ENCODE assay signal across 1 cellular context in genomic region chr1:62237950-62238374, GRCh38.
TF ChIP-seq lines count a peak whose summit lies in the region.

No MANE protein-coding gene starts in this region.

TF ChIP-seq in HepG2, 621 proteins besides CTCF, POLR2A, EP300 and RAD21 (continued from another document):
- TF ChIP-seq PRDM10 (CRISPR knock-in tag; IDR thresholded peaks at IDR 0.05; ENCODE audit: low read depth), result no peak
- no peak for TF ChIP-seq CSRNP1 (CRISPR knock-in tag; IDR thresholded peaks at IDR 0.05)
- no peak for TF ChIP-seq HOXA9 (CRISPR knock-in tag; IDR thresholded peaks at IDR 0.05; ENCODE audit: borderline replicate concordance)
- TF ChIP-seq ZNF784 (CRISPR knock-in tag; IDR thresholded peaks at IDR 0.05; ENCODE audit: borderline replicate concordance), result no peak
- no peak; the same call in 1 of the 2 replicates for TF ChIP-seq ZNF747 (CRISPR knock-in tag; IDR thresholded peaks at IDR 0.05; ENCODE audit: borderline replicate concordance)
- peak; percentile 93; the same call in 1 of the 2 replicates for TF ChIP-seq ATM (IDR thresholded peaks at IDR 0.05; ENCODE audit: borderline replicate concordance)
- TF ChIP-seq ZNF615 (CRISPR knock-in tag; IDR thresholded peaks at IDR 0.05; ENCODE audit: borderline replicate concordance), result no peak
- TF ChIP-seq ZFP36 (IDR thresholded peaks at IDR 0.05; ENCODE audit: borderline replicate concordance, low read depth, low read length, partially characterized antibody), result no peak
- TF ChIP-seq ZBTB20 (CRISPR knock-in tag; IDR thresholded peaks at IDR 0.05; ENCODE audit: borderline replicate concordance, low read depth), result peak; percentile 73; the same call in 1 of the 2 replicates
- no peak for TF ChIP-seq ZNF891 (CRISPR knock-in tag; IDR thresholded peaks at IDR 0.05)
- TF ChIP-seq ZNF577 (CRISPR knock-in tag; IDR thresholded peaks at IDR 0.05; ENCODE audit: borderline replicate concordance, low read depth), result no peak
- TF ChIP-seq JUND (CRISPR knock-in tag; IDR thresholded peaks at IDR 0.05), result no peak
- TF ChIP-seq ZNF670 (CRISPR knock-in tag; IDR thresholded peaks at IDR 0.05; ENCODE audit: borderline replicate concordance), result no peak
- TF ChIP-seq DPF2 (CRISPR knock-in tag; IDR thresholded peaks at IDR 0.05; ENCODE audit: borderline replicate concordance, low read depth), result peak; percentile 94
- 0 out of 2 replicates have a peak, but pooled peaks have one; percentile 16 for TF ChIP-seq ZNF501 (CRISPR knock-in tag; IDR thresholded peaks at IDR 0.05)
- TF ChIP-seq CBX2 (IDR thresholded peaks at IDR 0.05; ENCODE audit: low read depth, low read length), result no peak
- no peak for TF ChIP-seq CBX2 (CRISPR knock-in tag; IDR thresholded peaks at IDR 0.05; ENCODE audit: low read depth)
- no peak for TF ChIP-seq POLR2AphosphoS2 (IDR thresholded peaks at IDR 0.05; ENCODE audit: low read depth, low read length)
- TF ChIP-seq ZNF432 (CRISPR knock-in tag; IDR thresholded peaks at IDR 0.05; ENCODE audit: borderline replicate concordance), result no peak
- TF ChIP-seq BCLAF1 (IDR thresholded peaks at IDR 0.05), result no peak
- 0 out of 2 replicates have a peak, but pooled peaks have one; percentile 74 for TF ChIP-seq ZNF543 (CRISPR knock-in tag; IDR thresholded peaks at IDR 0.05)
- peak; percentile 23; the same call in 1 of the 2 replicates for TF ChIP-seq ZNF276 (CRISPR knock-in tag; IDR thresholded peaks at IDR 0.05; ENCODE audit: low read depth)
